1 cellular context compared by ENCODE assay signal in genomic region chr1:169680377-169681019, GRCh38.
TF ChIP-seq lines count a peak whose summit lies in the region.

No MANE protein-coding gene starts in this region.

TF ChIP-seq in GM12878, 131 proteins besides CTCF, POLR2A, EP300 and RAD21 (continued from another document):
- TF ChIP-seq HDAC6 (IDR thresholded peaks at IDR 0.05; ENCODE audit: unreplicated experiment), result no peak
- TF ChIP-seq USF1 (IDR thresholded peaks at IDR 0.05; ENCODE audit: borderline replicate concordance, extremely low read length, insufficient read depth, low read depth, low read length), result no peak
- TF ChIP-seq IRF4 (IDR thresholded peaks at IDR 0.05; ENCODE audit: low read depth, low read length), result no peak
- TF ChIP-seq ZBTB40 (IDR thresholded peaks at IDR 0.05; ENCODE audit: borderline replicate concordance), result no peak
- TF ChIP-seq ZBTB4 (CRISPR knock-in tag; IDR thresholded peaks at IDR 0.05), result no peak
- TF ChIP-seq EGR1 (IDR thresholded peaks at IDR 0.05; ENCODE audit: borderline replicate concordance in 1 of 2, low read depth in 2 of 2, low read length in 2 of 2), result no peak
